ENCODE assay signal across 29 cellular contexts in genomic region chr1:113692342-113692741, GRCh38.
"Had no signal": no experiment of that assay in that cellular context is flagged by ENCODE, and none has a peak within 500 bp of the region (broad histone marks: within the 10 kb centered on the region; RNA-seq: fewer than 3 reads in every experiment).

No MANE protein-coding gene starts in this region.

- H3K27ac ChIP-seq: dorsolateral prefrontal cortex, epithelial cell of prostate, gastrocnemius medialis, left lung, neutrophil, prostate gland, right atrium auricular region, testis, tibial artery had no signal

- ATAC-seq: esophagus mucosa; gastrocnemius medialis; left cardiac atrium; left lung; natural killer cell treated with Interleukin-12 subunit alpha and Interleukin-12 subunit beta and Interleukin-15 and Interleukin-18, amount 100 ng/mL, for 72 hours; sciatic nerve; stimulated activated naive CD8-positive, alpha-beta T cell treated with anti-CD3 and anti-CD28 coated beads, Interleukin-15, Interleukin-2, amounts not matched to agents 100 U/mL and 50 U/mL, for 24 hours had no signal

- FAIRE-seq: colon, islet of Langerhans had no signal

- H3K4me1 Mint-ChIP-seq: neural crest cell had no signal

- H3K36me3 ChIP-seq: prostate gland had no signal

- H3K4me3 ChIP-seq: dorsolateral prefrontal cortex, gastrocnemius medialis, left lung, prostate gland, right atrium auricular region, smooth muscle cell, testis, tibial artery had no signal

- H3K27me3 ChIP-seq: dorsolateral prefrontal cortex, gastrocnemius medialis, left lung, neutrophil, right atrium auricular region, testis, tibial artery had no signal

- H3K9me3 ChIP-seq: neutrophil, prostate gland, testis had no signal

- H3K4me3 Mint-ChIP-seq: natural killer cell treated with Interleukin-12 subunit alpha and Interleukin-12 subunit beta and Interleukin-15 and Interleukin-18, amount 100 ng/mL, for 72 hours; neural crest cell; type B pancreatic cell had no signal

- H3K27me3 Mint-ChIP-seq: natural killer cell treated with Interleukin-12 subunit alpha and Interleukin-12 subunit beta and Interleukin-15 and Interleukin-18, amount 100 ng/mL, for 72 hours; type B pancreatic cell had no signal

- H3K4me1 ChIP-seq: gastrocnemius medialis, left lung, prostate gland, right atrium auricular region, testis had no signal

- H3K4me2 ChIP-seq: smooth muscle cell had no signal

- H3K27ac Mint-ChIP-seq: natural killer cell treated with Interleukin-12 subunit alpha and Interleukin-12 subunit beta and Interleukin-15 and Interleukin-18, amount 100 ng/mL, for 72 hours; type B pancreatic cell had no signal

- DNase-seq: dorsolateral prefrontal cortex; effector CD4-positive, alpha-beta T cell; foreskin fibroblast; gastrocnemius medialis; head of caudate nucleus; left cardiac atrium; left lung; mesendoderm; midbrain; stimulated activated CD4-positive, alpha-beta T cell treated with anti-CD3 and anti-CD28 coated beads, Interleukin-12 subunit alpha, Interleukin-12 subunit beta, amount 100 ng/mL, for 4 hours; stimulated activated CD4-positive, alpha-beta T cell treated with anti-CD3 and anti-CD28 coated beads, Interleukin-1b, Interleukin-23, amount 100 ng/mL, for 48 hours; stimulated activated CD4-positive, alpha-beta T cell treated with anti-CD3 and anti-CD28 coated beads, Interleukin-4, amount 100 ng/mL, for 1 hour; stimulated activated CD8-positive, alpha-beta memory T cell treated with anti-CD3 and anti-CD28 coated beads, Interleukin-4, amount 100 ng/mL, for 48 hours; stimulated activated naive CD8-positive, alpha-beta T cell treated with anti-CD3 and anti-CD28 coated beads, Interleukin-15, Interleukin-2, amounts not matched to agents 100 U/mL and 50 U/mL, for 24 hours; substantia nigra; testis; tibial artery had no signal
